Comparison of ENCODE assay signal across 19 cellular contexts in genomic region chr10:29563420-29564035, GRCh38.
DNase-seq lines count a peak whose midpoint lies in the region; ATAC-seq, FAIRE-seq and TF ChIP-seq lines count a peak whose summit lies in the region.
"Had no signal": no experiment of that assay in that cellular context is flagged by ENCODE, and none has a peak within 500 bp of the region (broad histone marks: within the 10 kb centered on the region; RNA-seq: fewer than 3 reads in every experiment).

No MANE protein-coding gene starts in this region.

- no peaks in the 10 kb centered on the region for H3K27me3 Mint-ChIP-seq in dendritic cell treated with granulocyte-macrophage colony-stimulating factor and Interleukin-4, amounts not matched to agents 40 ng/mL and 50 ng/mL, for 4 days
- H3K27me3 Mint-ChIP-seq: B cell; CD8-positive, alpha-beta memory T cell had no signal

- 84 to 90% (median 87%) methylated on average over 7 of the region's 7 CpGs for WGBS in psoas muscle, 3 donors

- H3K9me3 Mint-ChIP-seq in dendritic cell treated with granulocyte-macrophage colony-stimulating factor and Interleukin-4, amounts not matched to agents 40 ng/mL and 50 ng/mL, for 4 days = no peaks in the 10 kb centered on the region
- H3K9me3 Mint-ChIP-seq: CD8-positive, alpha-beta memory T cell had no signal

- H3K4me3 Mint-ChIP-seq in dendritic cell treated with granulocyte-macrophage colony-stimulating factor and Interleukin-4, amounts not matched to agents 40 ng/mL and 50 ng/mL, for 4 days = no peak overlapping the region
- H3K4me3 Mint-ChIP-seq: B cell; CD8-positive, alpha-beta memory T cell had no signal

- intact Hi-C loops in dendritic cell treated with granulocyte-macrophage colony-stimulating factor and Interleukin-4, amounts not matched to agents 40 ng/mL and 50 ng/mL, for 4 days (cut with micrococcal nuclease) = no loop called here
- intact Hi-C loops in psoas muscle (cut with DNase I) = no loop called here

- peak overlapping the region; percentile 50 for H3K27ac ChIP-seq in psoas muscle

- peak overlapping the region; percentile 93 for H3K27ac Mint-ChIP-seq in dendritic cell treated with granulocyte-macrophage colony-stimulating factor and Interleukin-4, amounts not matched to agents 40 ng/mL and 50 ng/mL, for 4 days
- H3K27ac Mint-ChIP-seq: B cell had no signal

- peaks cover 42% of the 10 kb centered on the region for H3K4me1 Mint-ChIP-seq in dendritic cell treated with granulocyte-macrophage colony-stimulating factor and Interleukin-4, amounts not matched to agents 40 ng/mL and 50 ng/mL, for 4 days (ENCODE audit: low read depth)
- H3K4me1 Mint-ChIP-seq: CD8-positive, alpha-beta memory T cell had no signal

- DNase-seq in GM12891 (ENCODE audit: insufficient read length, low spot score) (no peak), NOMO-1 (lab: John Stamatoyannopoulos, UW; ENCODE audit: unreplicated experiment in 2 of 2) (peak; percentile 19 to 86), psoas muscle (no peak), cerebellar cortex (ENCODE audit: low spot score) (no peak), kidney glomerular epithelial cell (lab: John Stamatoyannopoulos, UW) (no peak)
- DNase-seq in stimulated activated CD4-positive, alpha-beta T cell treated with anti-CD3 and anti-CD28 coated beads, Interleukin-1b, Interleukin-23, amount 100 ng/mL, for 48 hours = no peak
- DNase-seq: ACHN; CD8-positive, alpha-beta memory T cell; HCEC 1CT; Karpas-422; MM.1S; NCI-H1417 treated with DMSO at 0.1 percent for 48 hours; NCI-H2029; NCI-H510A; PC-3; SK-N-SH had no signal

- H3K36me3 ChIP-seq in psoas muscle (ENCODE audit: insufficient read depth in 1 of 2, low read depth in 1 of 2) = peaks cover 0 to 86% of the 10 kb centered on the region in 2 donors

- H3K36me3 Mint-ChIP-seq in dendritic cell treated with granulocyte-macrophage colony-stimulating factor and Interleukin-4, amounts not matched to agents 40 ng/mL and 50 ng/mL, for 4 days (ENCODE audit: low read depth) = peaks cover 83% of the 10 kb centered on the region

- no peak for TF ChIP-seq CTCF in psoas muscle (IDR thresholded peaks at IDR 0.05)

- no peak for TF ChIP-seq POLR2A in GM12891 (IDR thresholded peaks at IDR 0.05; ENCODE audit: low read depth, low read length)

- H3K9me3 ChIP-seq in psoas muscle = no peaks in the 10 kb centered on the region
- H3K9me3 ChIP-seq: SK-N-SH had no signal

- FAIRE-seq in GM12891 (lab: Jason Lieb, UNC) = no peak

- ATAC-seq in psoas muscle (no peak), HG03571 (IDR thresholded peaks at IDR 0.05; ENCODE audit: unreplicated experiment) (no peak)
- ATAC-seq: PC-3 had no signal

- peaks cover 55% of the 10 kb centered on the region for H3K4me1 ChIP-seq in psoas muscle

- H3K27me3 ChIP-seq in psoas muscle (ENCODE audit: insufficient read depth in 3 of 3, low read length in 2 of 3) = no peaks in the 10 kb centered on the region

- H3K4me3 ChIP-seq in psoas muscle = no peak overlapping the region

TF ChIP-seq in GM12891, 5 proteins besides CTCF, POLR2A, EP300 and RAD21:
- TF ChIP-seq POLR2AphosphoS5 (IDR thresholded peaks at IDR 0.05; ENCODE audit: low read depth, low read length) (no peak), POU2F2 (IDR thresholded peaks at IDR 0.05; ENCODE audit: low read depth, low read length) (no peak), TAF1 (IDR thresholded peaks at IDR 0.05; ENCODE audit: low read depth, low read length) (no peak), PAX5 (IDR thresholded peaks at IDR 0.05; ENCODE audit: insufficient read depth, low read length, severe bottlenecking) (no peak), SPI1 (IDR thresholded peaks at IDR 0.05; ENCODE audit: low read depth, low read length) (peak; percentile 79)

Comparison
In these comparisons a context has a peak if more than half of its experiments do, and no peak if none do; other contexts are left out.
1. DNase-seq: peak in NOMO-1 (2 of 2); none in GM12891 (single experiment), psoas muscle (0 of 2), cerebellar cortex (single experiment), stimulated activated CD4-positive, alpha-beta T cell treated with anti-CD3 and anti-CD28 coated beads, Interleukin-1b, Interleukin-23, amount 100 ng/mL, for 48 hours (single experiment) and kidney glomerular epithelial cell (single experiment).